In genomic region chr2:42327125-42327524, GRCh38 we compare ENCODE assay signal across 12 cellular contexts. TPM values are rescaled to one million over a fixed set of nuclear protein-coding genes. Genes with fewer than 3 reads are reported as not detected.
DNase-seq lines count a peak whose midpoint lies in the region; ATAC-seq, FAIRE-seq and TF ChIP-seq lines count a peak whose summit lies in the region.
"Had no signal": no experiment of that assay in that cellular context is flagged by ENCODE, and none has a peak within 500 bp of the region (broad histone marks: within the 10 kb centered on the region; RNA-seq: fewer than 3 reads in every experiment).

No MANE protein-coding gene starts in this region.

- FAIRE-seq in GM12891 (lab: Jason Lieb, UNC): no peak
- FAIRE-seq: A204.1 had no signal

- ATAC-seq in HG02642 (IDR thresholded peaks at IDR 0.05; ENCODE audit: poor library complexity, unreplicated experiment) (peak; percentile 62), left lobe of liver (peak; percentile 90), GM21528 (IDR thresholded peaks at IDR 0.05; ENCODE audit: low FRiP score, unreplicated experiment) (no peak), SK-N-SH treated with all-trans-retinoic acid at 6 μM for 48 hours (no peak)
- ATAC-seq: gastroesophageal sphincter had no signal

- TF ChIP-seq POLR2A in GM12891 (IDR thresholded peaks at IDR 0.05; ENCODE audit: low read depth, low read length): no peak

- DNase-seq in NCI-H1436 treated with DMSO at 0.1 percent for 48 hours (lab: John Stamatoyannopoulos, UW): peak; percentile 21
- no peak for DNase-seq in NCI-H1436 (lab: John Stamatoyannopoulos, UW)
- DNase-seq in NCI-H748 treated with DMSO at 0.1 percent for 48 hours (lab: John Stamatoyannopoulos, UW): peak; percentile 22
- no peak for DNase-seq in left lobe of liver (ENCODE audit: low spot score)
- no peak for DNase-seq in GM12891 (ENCODE audit: insufficient read length, low spot score)
- DNase-seq: activated CD8-positive, alpha-beta memory T cell treated with anti-CD3 and anti-CD28 coated beads, Interleukin-2, amount 50 U/mL, for 4 hours; NCI-H187 treated with DMSO at 0.1 percent for 48 hours had no signal

TF ChIP-seq in GM12891, 5 proteins besides CTCF, POLR2A, EP300 and RAD21:
- no peak for TF ChIP-seq POLR2AphosphoS5 (IDR thresholded peaks at IDR 0.05; ENCODE audit: low read depth, low read length)
- no peak for TF ChIP-seq TAF1 (IDR thresholded peaks at IDR 0.05; ENCODE audit: low read depth, low read length)
- TF ChIP-seq SPI1 (IDR thresholded peaks at IDR 0.05; ENCODE audit: low read depth, low read length): no peak
- no peak for TF ChIP-seq POU2F2 (IDR thresholded peaks at IDR 0.05; ENCODE audit: low read depth, low read length)
- TF ChIP-seq PAX5 (IDR thresholded peaks at IDR 0.05; ENCODE audit: insufficient read depth, low read length, severe bottlenecking): no peak

TF ChIP-seq in SK-N-SH treated with all-trans-retinoic acid at 6 μM for 48 hours, 23 proteins besides CTCF, POLR2A, EP300 and RAD21:
- TF ChIP-seq ZFP30 (CRISPR knock-in tag; IDR thresholded peaks at IDR 0.05) (no peak), ZFP3 (CRISPR knock-in tag; IDR thresholded peaks at IDR 0.05) (no peak)
- TF ChIP-seq, protein P1, sequence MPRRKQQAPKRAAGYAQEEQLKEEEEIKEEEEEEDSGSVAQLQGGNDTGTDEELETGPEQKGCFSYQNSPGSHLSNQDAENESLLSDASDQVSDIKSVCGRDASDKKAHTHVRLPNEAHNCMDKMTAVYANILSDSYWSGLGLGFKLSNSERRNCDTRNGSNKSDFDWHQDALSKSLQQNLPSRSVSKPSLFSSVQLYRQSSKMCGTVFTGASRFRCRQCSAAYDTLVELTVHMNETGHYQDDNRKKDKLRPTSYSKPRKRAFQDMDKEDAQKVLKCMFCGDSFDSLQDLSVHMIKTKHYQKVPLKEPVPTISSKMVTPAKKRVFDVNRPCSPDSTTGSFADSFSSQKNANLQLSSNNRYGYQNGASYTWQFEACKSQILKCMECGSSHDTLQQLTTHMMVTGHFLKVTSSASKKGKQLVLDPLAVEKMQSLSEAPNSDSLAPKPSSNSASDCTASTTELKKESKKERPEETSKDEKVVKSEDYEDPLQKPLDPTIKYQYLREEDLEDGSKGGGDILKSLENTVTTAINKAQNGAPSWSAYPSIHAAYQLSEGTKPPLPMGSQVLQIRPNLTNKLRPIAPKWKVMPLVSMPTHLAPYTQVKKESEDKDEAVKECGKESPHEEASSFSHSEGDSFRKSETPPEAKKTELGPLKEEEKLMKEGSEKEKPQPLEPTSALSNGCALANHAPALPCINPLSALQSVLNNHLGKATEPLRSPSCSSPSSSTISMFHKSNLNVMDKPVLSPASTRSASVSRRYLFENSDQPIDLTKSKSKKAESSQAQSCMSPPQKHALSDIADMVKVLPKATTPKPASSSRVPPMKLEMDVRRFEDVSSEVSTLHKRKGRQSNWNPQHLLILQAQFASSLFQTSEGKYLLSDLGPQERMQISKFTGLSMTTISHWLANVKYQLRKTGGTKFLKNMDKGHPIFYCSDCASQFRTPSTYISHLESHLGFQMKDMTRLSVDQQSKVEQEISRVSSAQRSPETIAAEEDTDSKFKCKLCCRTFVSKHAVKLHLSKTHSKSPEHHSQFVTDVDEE (CRISPR knock-in tag; IDR thresholded peaks at IDR 0.05): no peak

RNA-seq across cellular contexts. Expression of gene COX7A2L, which starts 33.9 kb away (rescaled TPM):
- total RNA-seq in left lobe of liver: 38.5 TPM
- polyA plus RNA-seq in GM12891 (2012; ENCODE audit: low read depth, missing spikeins): 165 TPM

Comparison
In these comparisons a context has a peak if more than half of its experiments do, and no peak if none do; other contexts are left out.
1. DNase-seq: peak in NCI-H1436 treated with DMSO at 0.1 percent for 48 hours (single experiment) and NCI-H748 treated with DMSO at 0.1 percent for 48 hours (single experiment); none in NCI-H1436 (single experiment), left lobe of liver (single experiment) and GM12891 (single experiment).
2. ATAC-seq: peak in HG02642 (single experiment) and left lobe of liver (single experiment); none in GM21528 (single experiment) and SK-N-SH treated with all-trans-retinoic acid at 6 μM for 48 hours (single experiment).